Comparison of ENCODE assay signal across 8 cellular contexts in the genomic region with DNA sequence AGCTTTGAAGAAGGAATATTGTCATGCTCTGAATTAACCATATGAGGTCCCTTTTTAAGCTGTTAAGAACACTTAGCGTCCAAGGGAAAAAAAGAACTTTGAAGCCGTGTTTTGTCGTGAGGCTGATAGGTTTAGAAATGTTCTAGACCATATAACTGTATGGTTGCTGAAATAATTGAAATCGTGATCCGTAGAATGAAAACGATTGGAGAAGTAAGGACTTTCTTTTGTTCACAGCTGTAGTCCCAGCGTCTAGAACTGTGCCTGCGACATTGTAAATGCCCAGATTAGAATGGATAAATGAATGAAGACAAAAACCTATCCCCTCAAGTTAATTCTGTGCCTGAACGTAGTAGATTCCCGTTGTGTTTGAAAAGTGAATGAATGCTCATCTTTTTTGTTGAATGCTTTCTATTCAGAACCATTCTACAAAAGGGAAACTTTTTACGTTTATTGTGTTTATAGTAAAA. TPM values are rescaled to one million over a fixed set of nuclear protein-coding genes. Genes with fewer than 3 reads are reported as not detected.
DNase-seq lines count a peak whose midpoint lies in the region; ATAC-seq and TF ChIP-seq lines count a peak whose summit lies in the region.

No MANE protein-coding gene starts in this region.

- CTCF ChIA-PET in CD4-positive, alpha-beta memory T cell (lab: Charles Lee; ENCODE audit: partially characterized antibody): interaction anchor here (0.5 to 5.5 kb wide), 13 partner anchors 11 to 115 kb away, joined by 3 to 75 read pairs (median 4); partner anchors contain the start of genes METTL4 and NDC80

- peaks cover 24 to 50% (median 36%) of the 10 kb centered on the region in 4 donors for H3K4me1 Mint-ChIP-seq in CD4-positive, alpha-beta memory T cell
- peaks cover 33% of the 10 kb centered on the region for H3K4me1 Mint-ChIP-seq in dendritic cell treated with granulocyte-macrophage colony-stimulating factor and Interleukin-4, amounts not matched to agents 40 ng/mL and 50 ng/mL, for 4 days (ENCODE audit: low read depth)
- peaks cover 28% of the 10 kb centered on the region for H3K4me1 Mint-ChIP-seq in nephron progenitor cell

- intact Hi-C loops in CD4-positive, alpha-beta memory T cell (cut with micrococcal nuclease): loop anchor here (5.0 to 10.0 kb wide), 3 partner anchors 70 to 788 kb away; no protein-coding TSS in a partner anchor
- intact Hi-C loops in dendritic cell treated with granulocyte-macrophage colony-stimulating factor and Interleukin-4, amounts not matched to agents 40 ng/mL and 50 ng/mL, for 4 days (cut with micrococcal nuclease): loop anchor here (5.0 kb wide), 3 partner anchors 50 to 590 kb away; partner anchors contain the start of genes LPIN2 and MYL12A

- H3K4me3 ChIP-seq in CD4-positive, alpha-beta memory T cell (ENCODE audit: low read length in 2 of 2): peak overlapping the region; percentile 66 to 98
- H3K4me3 ChIP-seq in MG63: peak overlapping the region; percentile 91

- no peaks in the 10 kb centered on the region for H3K27me3 ChIP-seq in CD4-positive, alpha-beta memory T cell (ENCODE audit: insufficient read depth, low read length)
- no peaks in the 10 kb centered on the region for H3K27me3 ChIP-seq in MG63

- no peaks in the 10 kb centered on the region for H3K36me3 ChIP-seq in CD4-positive, alpha-beta memory T cell (ENCODE audit: insufficient read depth, low read length)
- H3K36me3 ChIP-seq in MG63: peaks cover 3% of the 10 kb centered on the region; the same call in 1 of the 2 replicates

- H3K9me3 ChIP-seq in CD4-positive, alpha-beta memory T cell (ENCODE audit: control insufficient read depth in 1 of 2, low read length in 2 of 2): no peaks in the 10 kb centered on the region
- H3K9me3 ChIP-seq in MG63: no peaks in the 10 kb centered on the region

- H3K36me3 Mint-ChIP-seq in CD4-positive, alpha-beta memory T cell: peaks cover 15 to 38% of the 10 kb centered on the region in 2 donors
- H3K36me3 Mint-ChIP-seq in dendritic cell treated with granulocyte-macrophage colony-stimulating factor and Interleukin-4, amounts not matched to agents 40 ng/mL and 50 ng/mL, for 4 days (ENCODE audit: low read depth): peaks cover 33% of the 10 kb centered on the region
- H3K36me3 Mint-ChIP-seq in nephron progenitor cell (ENCODE audit: low read depth): peaks cover 23% of the 10 kb centered on the region

- peaks cover 35% of the 10 kb centered on the region for H3K4me1 ChIP-seq in CD4-positive, alpha-beta memory T cell (ENCODE audit: insufficient read depth, low read length)

- POLR2A ChIA-PET in CD4-positive, alpha-beta memory T cell (lab: Charles Lee; ENCODE audit: partially characterized antibody): interaction anchor here (0.6 to 6.3 kb wide), 23 partner anchors 8 to 605 kb away, joined by 3 to 698 read pairs (median 10); partner anchors contain the start of genes METTL4, MYL12A, MYL12B and NDC80

- H3K27me3 Mint-ChIP-seq in CD4-positive, alpha-beta memory T cell: no peaks in the 10 kb centered on the region
- H3K27me3 Mint-ChIP-seq in dendritic cell treated with granulocyte-macrophage colony-stimulating factor and Interleukin-4, amounts not matched to agents 40 ng/mL and 50 ng/mL, for 4 days: no peaks in the 10 kb centered on the region
- H3K27me3 Mint-ChIP-seq in nephron progenitor cell (ENCODE audit: low read depth, poor library complexity): peaks cover 16% of the 10 kb centered on the region

- no peak for TF ChIP-seq CTCF in nephron progenitor cell (IDR thresholded peaks at IDR 0.05)

- peak overlapping the region; percentile 89 to 99 (median 98) for H3K4me3 Mint-ChIP-seq in CD4-positive, alpha-beta memory T cell
- peak overlapping the region; percentile 94 for H3K4me3 Mint-ChIP-seq in dendritic cell treated with granulocyte-macrophage colony-stimulating factor and Interleukin-4, amounts not matched to agents 40 ng/mL and 50 ng/mL, for 4 days
- peak overlapping the region; percentile 96 for H3K4me3 Mint-ChIP-seq in nephron progenitor cell

- ATAC-seq in HG03442 (IDR thresholded peaks at IDR 0.05; ENCODE audit: unreplicated experiment) (no peak), GM21381 (IDR thresholded peaks at IDR 0.05; ENCODE audit: unreplicated experiment) (no peak)

- H3K9me3 Mint-ChIP-seq in CD4-positive, alpha-beta memory T cell: no peaks in the 10 kb centered on the region
- H3K9me3 Mint-ChIP-seq in dendritic cell treated with granulocyte-macrophage colony-stimulating factor and Interleukin-4, amounts not matched to agents 40 ng/mL and 50 ng/mL, for 4 days: no peaks in the 10 kb centered on the region
- peaks cover 18% of the 10 kb centered on the region for H3K9me3 Mint-ChIP-seq in nephron progenitor cell

- DNase-seq in CD4-positive, alpha-beta memory T cell: no peak
- DNase-seq in MG63: no peak
- DNase-seq in nephron progenitor cell: no peak
- no peak for DNase-seq in NCI-H146 (lab: John Stamatoyannopoulos, UW)
- DNase-seq in DMS153 treated with DMSO at 0.1 percent for 48 hours (lab: John Stamatoyannopoulos, UW; ENCODE audit: unreplicated experiment): no peak

- H3K27ac ChIP-seq in CD4-positive, alpha-beta memory T cell (ENCODE audit: low read depth, low read length): peak overlapping the region; percentile 99

- peak overlapping the region; percentile 88 to 99 (median 96) for H3K27ac Mint-ChIP-seq in CD4-positive, alpha-beta memory T cell
- H3K27ac Mint-ChIP-seq in dendritic cell treated with granulocyte-macrophage colony-stimulating factor and Interleukin-4, amounts not matched to agents 40 ng/mL and 50 ng/mL, for 4 days: peak overlapping the region; percentile 98
- peak overlapping the region; percentile 76 for H3K27ac Mint-ChIP-seq in nephron progenitor cell

RNA-seq across cellular contexts. Expression of gene SMCHD1, which starts 1.6 kb away (rescaled TPM):
- 100 to 1,000 TPM; 268 to 288 TPM for total RNA-seq in CD4-positive, alpha-beta memory T cell
- polyA plus RNA-seq in CD4-positive, alpha-beta memory T cell: 10 to 100 TPM; 22.1 to 60.9 TPM
- 16.2 and 19.0 TPM in 2 replicates for total RNA-seq in MG63 (2014; rRNA removed; shearing (Covaris generic); ENCODE audit: low replicate concordance)

Comparison
In these comparisons a context has a peak if more than half of its experiments do, and no peak if none do; other contexts are left out.
1. RNA of gene SMCHD1, which starts 1.6 kb away (total RNA-seq): 268 to 288 TPM in CD4-positive, alpha-beta memory T cell; 16.2 to 19.0 TPM in MG63; every median in the first group is over 10 times any median in the second.
2. Peak in every context shown above with its lines, with median percentiles within 50 percentile points of each other: H3K27ac Mint-ChIP-seq and H3K4me3 Mint-ChIP-seq.